24 cellular contexts compared by ENCODE assay signal in genomic region chr5:153151558-153151957, GRCh38.
A peak's percentile ranks its signal among the peaks of the same experiment; 100 is the strongest.
DNase-seq lines count a peak whose midpoint lies in the region; ATAC-seq, FAIRE-seq and TF ChIP-seq lines count a peak whose summit lies in the region.
"Had no signal": no experiment of that assay in that cellular context is flagged by ENCODE, and none has a peak within 500 bp of the region (broad histone marks: within the 10 kb centered on the region; RNA-seq: fewer than 3 reads in every experiment).

No MANE protein-coding gene starts in this region.

- TF ChIP-seq EP300 in K562 (IDR thresholded peaks at IDR 0.05; ENCODE audit: low read length) = no peak

- POLR2A ChIA-PET in K562 (lab: Yijun Ruan, JAX) = interaction anchor here (0.6 kb wide), 1 partner anchor 557 kb away, joined by 4 read pairs; no protein-coding TSS in a partner anchor

- no peak overlapping the region for H3K4me3 ChIP-seq in K562
- H3K4me3 ChIP-seq: BLaER1, GM12878 had no signal

- no TSS peak for BruUV-seq in K562 (replicated peaks; lab: Mats Ljungman, UMichigan)

- H3K4me1 ChIP-seq in K562 (replicated peaks in 1 of 2; ENCODE audit: control insufficient read depth in 2 of 2, insufficient read depth in 2 of 2, low read length in 2 of 2) = no peaks in the 10 kb centered on the region
- H3K4me1 ChIP-seq: BE2C, BLaER1 had no signal

- H3K9me1 ChIP-seq in K562 (ENCODE audit: control insufficient read depth, insufficient read depth, low read length) = no peaks in the 10 kb centered on the region

- H3K27me3 ChIP-seq in K562 (ENCODE audit: control insufficient read depth in 2 of 2, insufficient read depth in 2 of 2, low read length in 2 of 2) = no peaks in the 10 kb centered on the region
- H3K27me3 ChIP-seq: BE2C, BLaER1 had no signal

- CTCF ChIA-PET in K562 (lab: Yijun Ruan, JAX; ENCODE audit: low intra/inter-chr PET ratio) = no interaction called here

- TF ChIP-seq CTCF in K562 (IDR thresholded peaks at IDR 0.05 in 2 of 3, conservative IDR thresholded peaks at IDR 0.05 in 1 of 3; ENCODE audit: insufficient read depth in 2 of 3, low read depth in 1 of 3, low read length in 3 of 3) = no peak

- H3K36me3 ChIP-seq in K562 (ENCODE audit: control insufficient read depth, insufficient read depth, low read length) = no peaks in the 10 kb centered on the region
- H3K36me3 ChIP-seq: BE2C, BLaER1 had no signal

- no peak for TF ChIP-seq POLR2A in K562 (conservative IDR thresholded peaks at IDR 0.05)

- no peak overlapping the region for H3K4me2 ChIP-seq in K562 (ENCODE audit: insufficient read depth, low read length)
- H3K4me2 ChIP-seq: BLaER1 had no signal

- FAIRE-seq in K562 (lab: Jason Lieb, UNC) = no peak
- peak; percentile 66 for FAIRE-seq in frontal cortex (lab: Jason Lieb, UNC)
- FAIRE-seq: GM12878, GM12892, GM18507 had no signal

- no peaks in the 10 kb centered on the region for H3K79me2 ChIP-seq in K562 (ENCODE audit: control insufficient read depth, insufficient read depth, low read length)

- H3K9me3 ChIP-seq in K562 (replicated peaks; ENCODE audit: control insufficient read depth, insufficient read depth, low read depth, low read length) = no peaks in the 10 kb centered on the region
- H3K9me3 ChIP-seq: BE2C, BLaER1 had no signal

- H2AFZ ChIP-seq in K562 (ENCODE audit: low read depth, low read length) = no peak overlapping the region

- no peak overlapping the region for H3K9ac ChIP-seq in K562 (ENCODE audit: insufficient read depth in 1 of 2, low read depth in 2 of 2, low read length in 2 of 2)
- H3K9ac ChIP-seq: BLaER1 had no signal

- no peak for TF ChIP-seq RAD21 in K562 (CRISPR knock-in tag; conservative IDR thresholded peaks at IDR 0.05 in 1 of 2, IDR thresholded peaks at IDR 0.05 in 1 of 2)

- no peak overlapping the region for H3K27ac ChIP-seq in K562 (ENCODE audit: extremely low read depth, low read depth, low read length)
- H3K27ac ChIP-seq: 22Rv1, BLaER1 had no signal

- ATAC-seq in K562 = no peak
- ATAC-seq in HG02642 (IDR thresholded peaks at IDR 0.05; ENCODE audit: poor library complexity, unreplicated experiment) = no peak
- ATAC-seq: GM12878 had no signal

- intact Hi-C loops in K562 (cut with micrococcal nuclease) = no loop called here

- in situ Hi-C loops in K562 (cut with MboI) = no loop called here

- H4K20me1 ChIP-seq in K562 (replicated peaks; ENCODE audit: control insufficient read depth, insufficient read depth, low read length) = no peaks in the 10 kb centered on the region
- H4K20me1 ChIP-seq: BLaER1 had no signal

- DNase-seq in DMS53 (lab: John Stamatoyannopoulos, UW) (peak; percentile 12), DMS53 treated with DMSO at 0.1 percent for 48 hours (lab: John Stamatoyannopoulos, UW; ENCODE audit: unreplicated experiment) (no peak), K562 (ENCODE audit: extremely low read depth in 1 of 4, low spot score in 3 of 4) (no peak), frontal cortex (ENCODE audit: low spot score in 2 of 2) (no peak), NCI-H1694 (lab: John Stamatoyannopoulos, UW) (no peak)
- DNase-seq: ACHN; BE2C; C1 segment of cervical spinal cord; CD4-positive, alpha-beta memory T cell; CD4-positive, CD25-positive, alpha-beta regulatory T cell; CD8-positive, alpha-beta memory T cell; COR-L47; DMS 273 treated with DMSO at 0.1 percent for 48 hours; DMS153; DMS79; DND-41; EL; GDM1 had no signal

TF ChIP-seq in K562, 482 proteins besides CTCF, POLR2A, EP300 and RAD21:
- TF ChIP-seq DACH1 (IDR thresholded peaks at IDR 0.05; ENCODE audit: partially characterized antibody) (peak; percentile 55), ZNF3 (CRISPR knock-in tag; IDR thresholded peaks at IDR 0.05) (no peak)
TF ChIP-seq in K562: peak in this region for 1.
